ENCODE assay signal across 31 cellular contexts in genomic region chr12:99287136-99287535, GRCh38.
"Had no signal": no experiment of that assay in that cellular context is flagged by ENCODE, and none has a peak within 500 bp of the region (broad histone marks: within the 10 kb centered on the region; RNA-seq: fewer than 3 reads in every experiment).

No MANE protein-coding gene starts in this region.

- H3K4me1 ChIP-seq: ascending aorta, body of pancreas, Peyer's patch, SJSA1 had no signal

- ATAC-seq: activated CD8-positive, alpha-beta T cell treated with anti-CD3 and anti-CD28 coated beads for 36 hours; activated naive CD4-positive, alpha-beta T cell treated with anti-CD3 and anti-CD28 coated beads, Interleukin-2, amount 50 U/mL, for 72 hours; activated naive CD8-positive, alpha-beta T cell treated with anti-CD3 and anti-CD28 coated beads, Interleukin-2, amount 50 U/mL, for 24 hours; body of pancreas had no signal

- H3K4me3 Mint-ChIP-seq: activated CD8-positive, alpha-beta T cell treated with anti-CD3 and anti-CD28 coated beads for 36 hours; activated naive CD8-positive, alpha-beta T cell treated with anti-CD3 and anti-CD28 coated beads, Interleukin-2, amount 50 U/mL, for 24 hours; activated T-cell treated with anti-CD3 and anti-CD28 coated beads, Interleukin-2, amount 50 U/mL, for 24 hours; activated T-helper 1 cell treated with anti-CD3 and anti-CD28 coated beads, Interleukin-12 subunit alpha, Interleukin-12 subunit beta, Interleukin-2, Interleukin-4 antibody, amounts not matched to agents 30 ng/mL and 10 ng/mL and 1 ng/mL, durations not matched to agents 14 hours and 24 hours and 36 hours had no signal

- H3K27ac ChIP-seq: ascending aorta, body of pancreas, Peyer's patch, RWPE1, SJSA1 had no signal

- H3K4me1 Mint-ChIP-seq: activated naive CD8-positive, alpha-beta T cell treated with anti-CD3 and anti-CD28 coated beads, Interleukin-2, amount 50 U/mL, for 24 hours had no signal

- H3K27ac Mint-ChIP-seq: activated CD8-positive, alpha-beta T cell treated with anti-CD3 and anti-CD28 coated beads for 36 hours; activated naive CD4-positive, alpha-beta T cell treated with anti-CD3 and anti-CD28 coated beads, Interleukin-2, amount 50 U/mL, for 72 hours; activated naive CD8-positive, alpha-beta T cell treated with anti-CD3 and anti-CD28 coated beads, Interleukin-2, amount 50 U/mL, for 24 hours; activated T-cell treated with anti-CD3 and anti-CD28 coated beads, Interleukin-2, amount 50 U/mL, for 24 hours; activated T-helper 1 cell treated with anti-CD3 and anti-CD28 coated beads, Interleukin-12 subunit alpha, Interleukin-12 subunit beta, Interleukin-2, Interleukin-4 antibody, amounts not matched to agents 30 ng/mL and 10 ng/mL and 1 ng/mL, durations not matched to agents 14 hours and 24 hours and 36 hours had no signal

- H3K4me3 ChIP-seq: ascending aorta, body of pancreas, Peyer's patch, SJSA1 had no signal

- H3K9me3 ChIP-seq: body of pancreas had no signal

- DNase-seq: activated CD4-positive, alpha-beta T cell treated with anti-CD3 and anti-CD28 coated beads for 4 hours; activated CD4-positive, CD25-positive, alpha-beta regulatory T cell; activated CD8-positive, alpha-beta memory T cell treated with anti-CD3 and anti-CD28 coated beads, Interleukin-2, amount 50 U/mL, for 48 hours; activated CD8-positive, alpha-beta T cell treated with anti-CD3 and anti-CD28 coated beads for 36 hours; activated effector memory CD4-positive, alpha-beta T cell treated with Interleukin-2 at 50 U/mL for 16 hours; activated naive CD4-positive, alpha-beta T cell treated with Interleukin-2 at 50 U/mL for 16 hours; activated naive CD8-positive, alpha-beta T cell treated with anti-CD3 and anti-CD28 coated beads, Interleukin-2, amount 50 U/mL, for 24 hours; activated T-cell treated with anti-CD3 and anti-CD28 coated beads, Interleukin-2, amount 50 U/mL, for 24 hours; amniotic stem cell; body of pancreas; central memory CD4-positive, alpha-beta T cell; Karpas-422; MM.1S; NCI-H1105 treated with DMSO at 0.1 percent for 48 hours; NCI-H1436 treated with DMSO at 0.1 percent for 48 hours; NCI-H187; NCI-H2081; NCI-H2171; NCI-H2227 treated with DMSO at 0.1 percent for 48 hours; NCI-H446 treated with DMSO at 0.1 percent for 48 hours; NCI-H524 treated with DMSO at 0.1 percent for 48 hours; NCI-H748 treated with DMSO at 0.1 percent for 48 hours; Peyer's patch; Right ventricle myocardium superior; T-helper 2 cell; T1000 had no signal

- H3K27me3 Mint-ChIP-seq: activated CD8-positive, alpha-beta T cell treated with anti-CD3 and anti-CD28 coated beads for 36 hours; activated naive CD8-positive, alpha-beta T cell treated with anti-CD3 and anti-CD28 coated beads, Interleukin-2, amount 50 U/mL, for 24 hours; activated T-cell treated with anti-CD3 and anti-CD28 coated beads, Interleukin-2, amount 50 U/mL, for 24 hours had no signal

- H3K27me3 ChIP-seq: ascending aorta, body of pancreas, Peyer's patch, SJSA1 had no signal

- H3K36me3 ChIP-seq: ascending aorta, Peyer's patch, SJSA1 had no signal
